In genomic region chr3:37530298-37530697, GRCh38 we compare ENCODE assay signal across 20 cellular contexts.
DNase-seq lines count a peak whose midpoint lies in the region; ATAC-seq and TF ChIP-seq lines count a peak whose summit lies in the region.
"Had no signal": no experiment of that assay in that cellular context is flagged by ENCODE, and none has a peak within 500 bp of the region (broad histone marks: within the 10 kb centered on the region; RNA-seq: fewer than 3 reads in every experiment).

No MANE protein-coding gene starts in this region.

- no peak overlapping the region for H3K23ac ChIP-seq in trophoblast cell (ENCODE audit: low read length)

- peaks cover 2% of the 10 kb centered on the region for H3K9me3 Mint-ChIP-seq in neural crest cell
- H3K9me3 Mint-ChIP-seq in chondrocyte (ENCODE audit: low read depth): no peaks in the 10 kb centered on the region
- H3K9me3 Mint-ChIP-seq: CD4-positive, alpha-beta memory T cell had no signal

- H3K4me2 ChIP-seq in trophoblast cell (ENCODE audit: low read length): no peak overlapping the region
- H3K4me2 ChIP-seq: A549 had no signal

- H3K4ac ChIP-seq in trophoblast cell (ENCODE audit: low read depth, low read length): no peak overlapping the region

- H4K12ac ChIP-seq in trophoblast cell (ENCODE audit: low read depth, low read length): no peak overlapping the region

- no peak overlapping the region for H2BK12ac ChIP-seq in trophoblast cell (ENCODE audit: low read length)

- TF ChIP-seq CTCF in left ventricle myocardium inferior (IDR thresholded peaks at IDR 0.05; ENCODE audit: borderline replicate concordance) (no peak), neural crest cell (conservative IDR thresholded peaks at IDR 0.05) (no peak), chondrocyte (IDR thresholded peaks at IDR 0.05) (no peak), psoas muscle (IDR thresholded peaks at IDR 0.05) (no peak)

- no peak for ATAC-seq in Right ventricle myocardium superior (ENCODE audit: poor library complexity)
- no peak for ATAC-seq in GM21786 (IDR thresholded peaks at IDR 0.05; ENCODE audit: unreplicated experiment)
- no peak for ATAC-seq in psoas muscle
- ATAC-seq: A549 had no signal

- no peaks in the 10 kb centered on the region for H3K27me3 ChIP-seq in left ventricle myocardium inferior (ENCODE audit: low read depth)
- no peaks in the 10 kb centered on the region for H3K27me3 ChIP-seq in trophoblast cell (ENCODE audit: insufficient read depth, low read length)
- no peaks in the 10 kb centered on the region for H3K27me3 ChIP-seq in psoas muscle (ENCODE audit: insufficient read depth in 3 of 3, low read length in 2 of 3)

- no peak overlapping the region for H4K91ac ChIP-seq in trophoblast cell (ENCODE audit: low read depth, low read length)

- no peak overlapping the region for H2BK5ac ChIP-seq in trophoblast cell (ENCODE audit: low read depth, low read length, poor library complexity)

- H4K8ac ChIP-seq in trophoblast cell (ENCODE audit: low read depth, low read length): no peak overlapping the region

- H3K4me1 ChIP-seq in left ventricle myocardium inferior: peaks cover 45% of the 10 kb centered on the region
- H3K4me1 ChIP-seq in trophoblast cell (ENCODE audit: control insufficient read depth in 1 of 2, insufficient read depth in 2 of 2, low read length in 2 of 2): no peaks in the 10 kb centered on the region
- peaks cover 21% of the 10 kb centered on the region for H3K4me1 ChIP-seq in psoas muscle
- H3K4me1 ChIP-seq: A549 had no signal

- DNase-seq in left ventricle myocardium inferior (no peak), Right ventricle myocardium superior (no peak), neural crest cell (ENCODE audit: low read depth, low spot score) (no peak), trophoblast cell (peak; percentile 53 to 75), chondrocyte (ENCODE audit: low spot score) (no peak), psoas muscle (no peak)
- DNase-seq: ACHN; AML-193; C1 segment of cervical spinal cord; Calu3; CD4-positive, alpha-beta memory T cell; COR-L47; DMS53; DMS79 treated with DMSO at 0.1 percent for 48 hours; GM23248; H7; HCEC 1CT had no signal

- H3K36me3 Mint-ChIP-seq in neural crest cell (ENCODE audit: low read depth): peaks cover 8% of the 10 kb centered on the region
- peaks cover 2% of the 10 kb centered on the region for H3K36me3 Mint-ChIP-seq in chondrocyte (ENCODE audit: low read depth)
- H3K36me3 Mint-ChIP-seq: CD4-positive, alpha-beta memory T cell had no signal

- no peak overlapping the region for H2BK120ac ChIP-seq in trophoblast cell (ENCODE audit: insufficient read depth, low read length, poor library complexity)

- H3K27me3 Mint-ChIP-seq in neural crest cell (ENCODE audit: low read depth) (no peaks in the 10 kb centered on the region), chondrocyte (ENCODE audit: low read depth) (peaks cover 10% of the 10 kb centered on the region)

- no CpG with 5 or more reads among the region's 2 CpGs for WGBS in trophoblast cell (ENCODE audit: extremely low coverage, insufficient coverage, insufficient read length)
- WGBS in psoas muscle, 3 donors: 47 to 69% (median 59%) methylated on average over 2 of the region's 2 CpGs

- H3K79me2 ChIP-seq in trophoblast cell (ENCODE audit: control insufficient read depth, insufficient read depth, low read length, poor library complexity): no peaks in the 10 kb centered on the region

- no peak overlapping the region for H2AK5ac ChIP-seq in trophoblast cell (ENCODE audit: low read length)

- H3K27ac Mint-ChIP-seq in neural crest cell (ENCODE audit: unreplicated experiment): peak overlapping the region; percentile 69
- no peak overlapping the region for H3K27ac Mint-ChIP-seq in chondrocyte (ENCODE audit: unreplicated experiment)
- H3K27ac Mint-ChIP-seq: CD4-positive, alpha-beta memory T cell had no signal

- H2AFZ ChIP-seq in trophoblast cell (ENCODE audit: insufficient read depth, low read length, poor library complexity): no peak overlapping the region
- H2AFZ ChIP-seq: GM23248 had no signal

- H3K18ac ChIP-seq in trophoblast cell (ENCODE audit: low read length): no peak overlapping the region

- H3K4me1 Mint-ChIP-seq in neural crest cell (peaks cover 28% of the 10 kb centered on the region), chondrocyte (ENCODE audit: low read depth) (peaks cover 12% of the 10 kb centered on the region)
- H3K4me1 Mint-ChIP-seq: CD4-positive, alpha-beta memory T cell had no signal

- H3K4me3 ChIP-seq in left ventricle myocardium inferior (no peak overlapping the region), trophoblast cell (ENCODE audit: low read depth, low read length) (no peak overlapping the region), psoas muscle (no peak overlapping the region)
- H3K4me3 ChIP-seq: A549, GM23248 had no signal

- H3K14ac ChIP-seq in trophoblast cell (ENCODE audit: low read length): no peak overlapping the region

- H3K9ac ChIP-seq in trophoblast cell (ENCODE audit: low read length): no peak overlapping the region
- H3K9ac ChIP-seq: GM23248 had no signal

- H3K9me3 ChIP-seq in left ventricle myocardium inferior (replicated peaks) (no peaks in the 10 kb centered on the region), trophoblast cell (ENCODE audit: insufficient read depth, low read depth, low read length) (no peaks in the 10 kb centered on the region), psoas muscle (no peaks in the 10 kb centered on the region)
- H3K9me3 ChIP-seq: A549 had no signal

- H3K27ac ChIP-seq in left ventricle myocardium inferior (replicated peaks) (peak overlapping the region; percentile 59), trophoblast cell (ENCODE audit: low read depth, low read length) (no peak overlapping the region), psoas muscle (no peak overlapping the region)
- H3K27ac ChIP-seq: 22Rv1, A549, GM23248 had no signal

- H3K79me1 ChIP-seq in trophoblast cell (ENCODE audit: low read length): no peaks in the 10 kb centered on the region

- intact Hi-C loops in left ventricle myocardium inferior (cut with micrococcal nuclease) (no loop called here), Right ventricle myocardium superior (cut with DNase I) (no loop called here), psoas muscle (cut with DNase I) (no loop called here)

- H3K36me3 ChIP-seq in left ventricle myocardium inferior (peaks cover 54% of the 10 kb centered on the region), trophoblast cell (ENCODE audit: control insufficient read depth in 1 of 2, insufficient read depth in 2 of 2, low read length in 2 of 2) (peaks cover 3% of the 10 kb centered on the region in 2 experiments), psoas muscle (ENCODE audit: insufficient read depth in 1 of 2, low read depth in 1 of 2) (peaks cover 0 to 11% of the 10 kb centered on the region in 2 donors)

- H3K4me3 Mint-ChIP-seq in neural crest cell (no peak overlapping the region), chondrocyte (ENCODE audit: unreplicated experiment) (no peak overlapping the region)
- H3K4me3 Mint-ChIP-seq: CD4-positive, alpha-beta memory T cell had no signal

Comparison
In these comparisons a context has a peak if more than half of its experiments do, and no peak if none do; other contexts are left out.
1. DNase-seq: peak in trophoblast cell (2 of 2); none in left ventricle myocardium inferior (single experiment), Right ventricle myocardium superior (single experiment), neural crest cell (single experiment), chondrocyte (single experiment) and psoas muscle (0 of 2).